ENCODE assay signal across 8 cellular contexts in genomic region chr2:7203056-7203467, GRCh38.
DNase-seq lines count a peak whose midpoint lies in the region; ATAC-seq and TF ChIP-seq lines count a peak whose summit lies in the region.

No MANE protein-coding gene starts in this region.

- H3K36me3 ChIP-seq in MG63: no peaks in the 10 kb centered on the region

- DNase-seq in NCI-H187 (lab: John Stamatoyannopoulos, UW): peak; percentile 35 to 56
- DNase-seq in NCI-H187 treated with DMSO at 0.1 percent for 48 hours (lab: John Stamatoyannopoulos, UW): no peak
- DNase-seq in MG63: peak; percentile 18
- peak; percentile 69 to 71 for DNase-seq in SHP77 (lab: John Stamatoyannopoulos, UW)
- peak; percentile 77 for DNase-seq in activated naive CD4-positive, alpha-beta T cell treated with anti-CD3 and anti-CD28 coated beads for 36 hours
- DNase-seq in glutamatergic neuron: peak; percentile 67
- peak; percentile 57 for DNase-seq in retina

- peak; percentile 98 for TF ChIP-seq CTCF in glutamatergic neuron (IDR thresholded peaks at IDR 0.05; ENCODE audit: partially characterized antibody, unreplicated experiment)

- CTCF ChIA-PET in activated naive CD4-positive, alpha-beta T cell treated with anti-CD3 and anti-CD28 coated beads for 36 hours (lab: Charles Lee): interaction anchor here (0.6 to 1.6 kb wide), 13 partner anchors 8 to 504 kb away, joined by 3 to 7 read pairs (median 4); no protein-coding TSS in a partner anchor

- no peak overlapping the region for H3K4me3 ChIP-seq in MG63

- no peaks in the 10 kb centered on the region for H3K36me3 Mint-ChIP-seq in activated naive CD4-positive, alpha-beta T cell treated with anti-CD3 and anti-CD28 coated beads for 36 hours (ENCODE audit: low read depth)
- no peaks in the 10 kb centered on the region for H3K36me3 Mint-ChIP-seq in glutamatergic neuron (ENCODE audit: unreplicated experiment)

- no peak overlapping the region for H3K4me3 Mint-ChIP-seq in activated naive CD4-positive, alpha-beta T cell treated with anti-CD3 and anti-CD28 coated beads for 36 hours
- no peak overlapping the region for H3K4me3 Mint-ChIP-seq in glutamatergic neuron (ENCODE audit: unreplicated experiment)

- H3K27ac Mint-ChIP-seq in activated naive CD4-positive, alpha-beta T cell treated with anti-CD3 and anti-CD28 coated beads for 36 hours: no peak overlapping the region
- H3K27ac Mint-ChIP-seq in glutamatergic neuron (ENCODE audit: unreplicated experiment): no peak overlapping the region

- H3K9me3 Mint-ChIP-seq in activated naive CD4-positive, alpha-beta T cell treated with anti-CD3 and anti-CD28 coated beads for 36 hours: peaks cover 2% of the 10 kb centered on the region
- H3K9me3 Mint-ChIP-seq in glutamatergic neuron (ENCODE audit: unreplicated experiment): no peaks in the 10 kb centered on the region

- intact Hi-C loops in activated naive CD4-positive, alpha-beta T cell treated with anti-CD3 and anti-CD28 coated beads for 36 hours (cut with micrococcal nuclease): loop anchor here (1.0 to 10.0 kb wide), 6 partner anchors 106 to 1481 kb away; no protein-coding TSS in a partner anchor

- no peak for ATAC-seq in GM19397 (IDR thresholded peaks at IDR 0.05; ENCODE audit: unreplicated experiment)

- H3K27me3 ChIP-seq in MG63: no peaks in the 10 kb centered on the region

- H3K9me3 ChIP-seq in MG63: no peaks in the 10 kb centered on the region

- H3K4me1 Mint-ChIP-seq in activated naive CD4-positive, alpha-beta T cell treated with anti-CD3 and anti-CD28 coated beads for 36 hours (ENCODE audit: low read depth): no peaks in the 10 kb centered on the region
- peaks cover 10% of the 10 kb centered on the region for H3K4me1 Mint-ChIP-seq in glutamatergic neuron (ENCODE audit: low read depth, unreplicated experiment)

- H3K27me3 Mint-ChIP-seq in activated naive CD4-positive, alpha-beta T cell treated with anti-CD3 and anti-CD28 coated beads for 36 hours (ENCODE audit: low read depth): no peaks in the 10 kb centered on the region
- H3K27me3 Mint-ChIP-seq in glutamatergic neuron (ENCODE audit: unreplicated experiment): no peaks in the 10 kb centered on the region
